ENCODE assay signal across 16 cellular contexts in the genomic region with DNA sequence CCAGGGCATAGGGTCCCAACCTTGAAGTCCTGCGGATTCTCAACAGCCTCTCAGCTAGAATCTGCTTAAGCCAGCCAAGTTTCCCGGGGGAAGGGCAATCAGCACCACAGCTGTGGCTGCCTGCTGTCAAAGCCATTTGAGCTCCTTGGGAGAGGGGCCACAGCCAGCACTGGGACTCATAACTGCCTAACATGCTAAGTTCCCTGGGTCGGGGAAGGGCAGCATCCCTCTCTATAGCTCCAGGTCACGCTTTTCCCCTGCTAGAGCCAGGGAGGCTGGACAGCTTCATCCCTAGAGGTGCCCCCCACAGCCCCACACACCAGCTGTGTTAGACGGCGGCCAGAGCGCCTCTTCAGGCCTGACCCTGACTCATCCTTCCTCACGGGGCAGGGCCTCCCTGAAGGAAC. TPM values are rescaled to one million over a fixed set of nuclear protein-coding genes. Genes with fewer than 3 reads are reported as not detected.
DNase-seq lines count a peak whose midpoint lies in the region; ATAC-seq and TF ChIP-seq lines count a peak whose summit lies in the region.
"Had no signal": no experiment of that assay in that cellular context is flagged by ENCODE, and none has a peak within 500 bp of the region (broad histone marks: within the 10 kb centered on the region; RNA-seq: fewer than 3 reads in every experiment).

No MANE protein-coding gene starts in this region.

- H3K9me3 ChIP-seq in right atrium auricular region: no peaks in the 10 kb centered on the region

- no peak overlapping the region for H3K4me3 Mint-ChIP-seq in immature natural killer cell
- H3K4me3 Mint-ChIP-seq: CD8-positive, alpha-beta memory T cell had no signal

- no peaks in the 10 kb centered on the region for H3K27me3 ChIP-seq in right atrium auricular region
- H3K27me3 ChIP-seq: BLaER1 had no signal

- no peaks in the 10 kb centered on the region for H3K36me3 ChIP-seq in right atrium auricular region
- H3K36me3 ChIP-seq: BLaER1 had no signal

- intact Hi-C loops in Right ventricle myocardium inferior (cut with DNase I): no loop called here
- intact Hi-C loops in left ventricle myocardium superior (cut with micrococcal nuclease): no loop called here

- no peaks in the 10 kb centered on the region for H3K4me1 Mint-ChIP-seq in immature natural killer cell
- H3K4me1 Mint-ChIP-seq: CD8-positive, alpha-beta memory T cell had no signal

- peaks cover 0 to 5% (median 0%) of the 10 kb centered on the region in 3 donors for H3K27me3 Mint-ChIP-seq in immature natural killer cell (ENCODE audit: low read depth in 3 of 3)

- H3K4me1 ChIP-seq in right atrium auricular region: peaks cover 0 to 21% of the 10 kb centered on the region in 2 donors
- H3K4me1 ChIP-seq: BLaER1 had no signal

- no peak for DNase-seq in Right ventricle myocardium inferior (ENCODE audit: missing footprints)
- DNase-seq in right atrium auricular region (ENCODE audit: low spot score): no peak
- DNase-seq in NCI-H446 treated with DMSO at 0.1 percent for 48 hours (lab: John Stamatoyannopoulos, UW): peak; percentile 25
- DNase-seq in left ventricle myocardium superior: peak; percentile 31
- peak; percentile 4 for DNase-seq in retina
- no peak for DNase-seq in T-helper 2 cell
- no peak for DNase-seq in immature natural killer cell
- DNase-seq in substantia nigra (lab: John Stamatoyannopoulos, UW): no peak
- DNase-seq: CD8-positive, alpha-beta memory T cell; NCI-H1105 treated with DMSO at 0.1 percent for 48 hours; NCI-H1694 treated with DMSO at 0.1 percent for 48 hours; NCI-H774; PC-9 had no signal

- H3K9me3 Mint-ChIP-seq in immature natural killer cell: peaks cover under 1 to 34% (median 10%) of the 10 kb centered on the region in 6 donors

- ATAC-seq in Right ventricle myocardium inferior: peak; percentile 54
- ATAC-seq in left ventricle myocardium superior: peak; percentile 58

- no peak for TF ChIP-seq CTCF in right atrium auricular region (IDR thresholded peaks at IDR 0.05)

- H3K27ac Mint-ChIP-seq in immature natural killer cell: no peak overlapping the region
- H3K27ac Mint-ChIP-seq: CD8-positive, alpha-beta memory T cell had no signal

- H3K27ac ChIP-seq in right atrium auricular region: no peak overlapping the region
- no peak overlapping the region for H3K27ac ChIP-seq in substantia nigra (ENCODE audit: low read depth, low read length, poor library complexity, severe bottlenecking)
- H3K27ac ChIP-seq: BLaER1, HL-60, PC-9 had no signal

- H3K36me3 Mint-ChIP-seq in immature natural killer cell: no peaks in the 10 kb centered on the region
- H3K36me3 Mint-ChIP-seq: CD8-positive, alpha-beta memory T cell had no signal

- no peak overlapping the region for H3K4me3 ChIP-seq in right atrium auricular region
- H3K4me3 ChIP-seq: BLaER1, PC-9 had no signal

RNA-seq across cellular contexts. Expression of gene PDE1C, which starts 49.6 kb away (rescaled TPM):
- total RNA-seq in Right ventricle myocardium inferior (198 TPM), right atrium auricular region (10 to 100 TPM; 35.7 to 47.8 TPM), left ventricle myocardium superior (192 TPM)
- polyA plus RNA-seq in immature natural killer cell: under 1 TPM in 1 of 3 donors, not detected in 2; 0.09 TPM
- total RNA-seq: CD8-positive, alpha-beta memory T cell; LHCN-M2 had no signal
- polyA plus RNA-seq: CD8-positive, alpha-beta memory T cell had no signal

Comparison
In these comparisons a context has a peak if more than half of its experiments do, and no peak if none do; other contexts are left out.
1. DNase-seq: peak in NCI-H446 treated with DMSO at 0.1 percent for 48 hours (single experiment), left ventricle myocardium superior (single experiment) and retina (single experiment); none in Right ventricle myocardium inferior (single experiment), right atrium auricular region (single experiment), T-helper 2 cell (0 of 5), immature natural killer cell (0 of 3) and substantia nigra (0 of 49).